In the genomic region with DNA sequence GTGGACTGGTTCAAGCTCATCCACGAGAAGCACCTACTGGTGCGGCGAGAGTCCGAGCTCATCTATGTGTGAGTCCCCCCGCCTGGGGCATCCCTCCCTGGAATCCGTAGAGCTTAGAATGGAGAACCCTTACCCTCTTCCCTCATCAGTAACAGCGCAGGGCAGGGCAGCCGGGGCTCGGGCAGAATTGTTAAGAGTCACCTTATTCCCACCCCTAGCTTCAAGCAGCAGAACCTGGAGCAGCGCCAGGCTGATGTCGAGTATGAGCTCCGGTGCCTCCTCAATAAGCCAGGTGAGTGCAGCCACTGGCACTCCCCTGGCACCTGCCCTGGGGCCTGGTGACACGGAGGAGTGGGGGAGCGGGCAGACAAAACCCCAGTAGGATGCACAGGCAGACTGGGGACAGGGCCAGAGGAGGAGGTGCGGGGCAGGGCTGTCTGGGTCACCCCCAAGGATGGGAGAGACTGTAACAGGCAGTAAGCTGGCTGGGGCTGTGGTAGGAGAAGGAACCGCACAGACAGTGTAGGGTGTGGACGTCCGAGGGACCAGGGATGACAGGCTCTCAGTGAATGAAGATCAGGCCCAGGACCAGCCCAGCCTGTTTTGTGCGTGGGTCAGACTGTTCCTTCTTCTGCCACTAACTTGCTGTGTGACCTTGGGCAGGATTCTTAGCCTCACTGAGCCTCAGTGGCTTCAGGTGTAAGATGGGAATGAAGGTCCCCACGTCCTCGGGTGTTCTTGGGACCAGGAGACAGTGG, we compare ENCODE assay signal across 1 cellular context.
TF ChIP-seq lines count a peak whose summit lies in the region.

No MANE protein-coding gene starts in this region.

TF ChIP-seq in IMR-90, 13 proteins besides CTCF, POLR2A, EP300 and RAD21 (continued from another document):
- TF ChIP-seq CHD1 (IDR thresholded peaks at IDR 0.05; ENCODE audit: low read depth, low read length) (no peak), NFE2L2 (IDR thresholded peaks at IDR 0.05; ENCODE audit: low read depth, low read length) (no peak), MXI1 (IDR thresholded peaks at IDR 0.05; ENCODE audit: borderline replicate concordance, low read depth, low read length) (no peak), CEBPB (IDR thresholded peaks at IDR 0.05; ENCODE audit: low read depth, low read length) (no peak), FOS (IDR thresholded peaks at IDR 0.05; ENCODE audit: low read depth, low read length) (no peak), MAZ (IDR thresholded peaks at IDR 0.05; ENCODE audit: borderline replicate concordance, low read depth, low read length) (no peak), MAFK (IDR thresholded peaks at IDR 0.05; ENCODE audit: low read depth, low read length) (no peak)
- TF ChIP-seq, protein P1, sequence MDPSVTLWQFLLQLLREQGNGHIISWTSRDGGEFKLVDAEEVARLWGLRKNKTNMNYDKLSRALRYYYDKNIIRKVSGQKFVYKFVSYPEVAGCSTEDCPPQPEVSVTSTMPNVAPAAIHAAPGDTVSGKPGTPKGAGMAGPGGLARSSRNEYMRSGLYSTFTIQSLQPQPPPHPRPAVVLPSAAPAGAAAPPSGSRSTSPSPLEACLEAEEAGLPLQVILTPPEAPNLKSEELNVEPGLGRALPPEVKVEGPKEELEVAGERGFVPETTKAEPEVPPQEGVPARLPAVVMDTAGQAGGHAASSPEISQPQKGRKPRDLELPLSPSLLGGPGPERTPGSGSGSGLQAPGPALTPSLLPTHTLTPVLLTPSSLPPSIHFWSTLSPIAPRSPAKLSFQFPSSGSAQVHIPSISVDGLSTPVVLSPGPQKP (IDR thresholded peaks at IDR 0.05; ENCODE audit: borderline replicate concordance, low read depth, low read length), result no peak
- TF ChIP-seq, protein P2, sequence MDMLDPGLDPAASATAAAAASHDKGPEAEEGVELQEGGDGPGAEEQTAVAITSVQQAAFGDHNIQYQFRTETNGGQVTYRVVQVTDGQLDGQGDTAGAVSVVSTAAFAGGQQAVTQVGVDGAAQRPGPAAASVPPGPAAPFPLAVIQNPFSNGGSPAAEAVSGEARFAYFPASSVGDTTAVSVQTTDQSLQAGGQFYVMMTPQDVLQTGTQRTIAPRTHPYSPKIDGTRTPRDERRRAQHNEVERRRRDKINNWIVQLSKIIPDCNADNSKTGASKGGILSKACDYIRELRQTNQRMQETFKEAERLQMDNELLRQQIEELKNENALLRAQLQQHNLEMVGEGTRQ (IDR thresholded peaks at IDR 0.05; ENCODE audit: low read depth, low read length), result no peak
TF ChIP-seq in IMR-90: peak in this region for 0.
